Comparison of ENCODE assay signal across 24 cellular contexts in the genomic region with DNA sequence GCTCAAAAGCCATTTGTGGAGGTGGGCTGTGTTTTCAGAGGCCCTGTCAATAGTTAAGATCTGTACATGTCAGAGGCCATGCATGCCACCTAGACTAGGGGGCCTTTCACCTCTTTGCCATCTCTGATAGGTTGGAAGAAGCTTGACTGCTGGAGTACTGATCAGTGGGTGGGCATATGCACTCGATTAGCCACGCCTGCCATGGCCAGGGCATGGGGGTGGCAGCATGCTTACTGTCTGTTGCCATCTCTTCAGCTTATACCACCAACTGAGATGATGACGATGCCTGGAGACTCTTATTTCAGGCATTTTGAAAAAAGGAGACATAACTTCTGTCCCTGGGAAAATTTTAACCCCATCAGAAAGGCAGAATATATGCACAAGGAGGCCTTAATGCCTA.
"Had no signal": no experiment of that assay in that cellular context is flagged by ENCODE, and none has a peak within 500 bp of the region (broad histone marks: within the 10 kb centered on the region; RNA-seq: fewer than 3 reads in every experiment).

No MANE protein-coding gene starts in this region.

- H3K27ac ChIP-seq: SK-N-MC, VCaP had no signal

- DNase-seq: activated CD4-positive, alpha-beta memory T cell treated with anti-CD3 and anti-CD28 coated beads, Interleukin-2, amount 10 ng/mL, durations not matched to agents 7 days and 5 days; activated CD4-positive, alpha-beta T cell treated with anti-CD3 and anti-CD28 coated beads for 36 hours; activated CD4-positive, alpha-beta T cell treated with anti-CD3 and anti-CD28 coated beads, Interleukin-2, amount 50 U/mL, for 1 hour; activated gamma-delta T cell; activated naive CD4-positive, alpha-beta T cell treated with anti-CD3 and anti-CD28 coated beads for 36 hours; activated T-cell treated with anti-CD3 and anti-CD28 coated beads for 4 hours; activated T-cell treated with anti-CD3 and anti-CD28 coated beads, Interleukin-2, amount 50 U/mL, for 48 hours; amygdala; cerebellar nuclear complex; MM.1S; NCI-H1105; NCI-H1436 treated with DMSO at 0.1 percent for 48 hours; NCI-H187; NCI-H2171; NCI-H446; NCI-H524; NCI-H748 treated with DMSO at 0.1 percent for 48 hours; RPMI8226; T-cell had no signal

- H3K4me3 ChIP-seq: SK-N-MC had no signal

- ATAC-seq: activated CD4-positive, alpha-beta T cell treated with anti-CD3 and anti-CD28 coated beads for 36 hours; activated T-helper 17 cell treated with anti-CD3 and anti-CD28 coated beads, Interleukin-2, amount 50 U/mL, for 72 hours; Panc1; Right ventricle myocardium inferior; T-cell had no signal
